ENCODE assay signal across 16 cellular contexts in the genomic region with DNA sequence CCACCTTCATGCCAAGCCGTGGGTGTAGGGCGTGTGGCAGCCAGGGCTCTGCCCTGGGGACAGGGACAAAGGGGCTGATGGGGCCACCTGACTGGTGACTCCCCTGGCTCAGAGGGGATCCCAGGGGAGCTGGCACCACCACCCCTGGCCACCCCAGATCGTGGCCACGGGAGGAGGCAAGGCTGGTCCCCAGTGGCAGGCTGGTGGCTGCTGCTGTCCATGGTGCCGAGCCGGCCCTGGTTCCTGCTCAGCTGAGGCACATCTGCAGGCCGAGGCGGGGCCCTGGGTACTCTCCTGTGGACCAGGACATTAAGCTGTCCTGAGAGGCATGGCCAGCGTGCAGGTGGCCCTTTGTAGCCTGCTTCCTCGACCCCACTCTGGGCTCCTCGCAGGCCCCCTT. TPM values are rescaled to one million over a fixed set of nuclear protein-coding genes. Genes with fewer than 3 reads are reported as not detected.
DNase-seq lines count a peak whose midpoint lies in the region; ATAC-seq and TF ChIP-seq lines count a peak whose summit lies in the region.
"Had no signal": no experiment of that assay in that cellular context is flagged by ENCODE, and none has a peak within 500 bp of the region (broad histone marks: within the 10 kb centered on the region; RNA-seq: fewer than 3 reads in every experiment).

No MANE protein-coding gene starts in this region.

- ATAC-seq in PC-3 (peak; percentile 20; the same call in 1 of the 2 replicates), gastroesophageal sphincter (no peak)
- ATAC-seq: CD8-positive, alpha-beta T cell had no signal

- no peaks in the 10 kb centered on the region for H3K4me1 ChIP-seq in PC-3 (ENCODE audit: insufficient read depth, low read length)
- H3K4me1 ChIP-seq in osteoblast (ENCODE audit: insufficient read depth, low read length): no peaks in the 10 kb centered on the region
- H3K4me1 ChIP-seq in tibial nerve: no peaks in the 10 kb centered on the region
- peaks cover 14% of the 10 kb centered on the region for H3K4me1 ChIP-seq in prostate gland (replicated peaks)
- H3K4me1 ChIP-seq in gastroesophageal sphincter: no peaks in the 10 kb centered on the region
- H3K4me1 ChIP-seq: SJSA1 had no signal

- H2AFZ ChIP-seq in PC-3 (ENCODE audit: low read length): no peak overlapping the region
- H2AFZ ChIP-seq in osteoblast (ENCODE audit: low read length): no peak overlapping the region

- H3K36me3 ChIP-seq in PC-3 (ENCODE audit: low read depth, low read length) (no peaks in the 10 kb centered on the region), osteoblast (ENCODE audit: insufficient read depth, low read length) (no peaks in the 10 kb centered on the region), tibial nerve (no peaks in the 10 kb centered on the region), prostate gland (no peaks in the 10 kb centered on the region), gastroesophageal sphincter (no peaks in the 10 kb centered on the region)
- H3K36me3 ChIP-seq: SJSA1 had no signal

- BruUV-seq in PC-3 (replicated peaks; lab: Mats Ljungman, UMichigan): no TSS peak

- no peaks in the 10 kb centered on the region for H3K9me3 ChIP-seq in PC-3 (ENCODE audit: low read length)
- H3K9me3 ChIP-seq in osteoblast (ENCODE audit: low read depth, low read length): no peaks in the 10 kb centered on the region
- H3K9me3 ChIP-seq in tibial nerve: no peaks in the 10 kb centered on the region
- no peaks in the 10 kb centered on the region for H3K9me3 ChIP-seq in prostate gland
- no peaks in the 10 kb centered on the region for H3K9me3 ChIP-seq in gastroesophageal sphincter

- POLR2A ChIA-PET in PC-3 (lab: Charles Lee; ENCODE audit: unreplicated experiment): interaction anchor here (0.6 kb wide), 1 partner anchor 1200 kb away, joined by 3 read pairs; no protein-coding TSS in a partner anchor

- TF ChIP-seq EP300 in tibial nerve (IDR thresholded peaks at IDR 0.05) (no peak), gastroesophageal sphincter (IDR thresholded peaks at IDR 0.05) (no peak)

- H3K9ac ChIP-seq in PC-3 (ENCODE audit: low read length): no peak overlapping the region

- TF ChIP-seq CTCF in PC-3 (conservative IDR thresholded peaks at IDR 0.05; ENCODE audit: low read depth, low read length): no peak
- no peak for TF ChIP-seq CTCF in osteoblast (IDR thresholded peaks at IDR 0.05; ENCODE audit: extremely low read depth, low read depth, low read length)
- TF ChIP-seq CTCF in tibial nerve (IDR thresholded peaks at IDR 0.05): no peak
- no peak for TF ChIP-seq CTCF in prostate gland (IDR thresholded peaks at IDR 0.05)
- TF ChIP-seq CTCF in gastroesophageal sphincter (IDR thresholded peaks at IDR 0.05): no peak

- H3K4me3 ChIP-seq in PC-3 (ENCODE audit: low read length) (no peak overlapping the region), osteoblast (ENCODE audit: insufficient read depth, low read length) (no peak overlapping the region), tibial nerve (no peak overlapping the region), prostate gland (no peak overlapping the region), gastroesophageal sphincter (no peak overlapping the region)
- H3K4me3 ChIP-seq: SJSA1 had no signal

- no peak for TF ChIP-seq POLR2A in tibial nerve (IDR thresholded peaks at IDR 0.05)
- no peak for TF ChIP-seq POLR2A in prostate gland (IDR thresholded peaks at IDR 0.05)
- TF ChIP-seq POLR2A in gastroesophageal sphincter (IDR thresholded peaks at IDR 0.05): no peak

- H3K27ac ChIP-seq in PC-3 (ENCODE audit: low read length) (no peak overlapping the region), osteoblast (ENCODE audit: low read depth, low read length) (no peak overlapping the region), tibial nerve (no peak overlapping the region), prostate gland (no peak overlapping the region), gastroesophageal sphincter (no peak overlapping the region)
- H3K27ac ChIP-seq: SJSA1 had no signal

- 66 to 80% methylated on average over 9 to 11 of the region's 11 CpGs for WGBS in tibial nerve, 2 donors
- WGBS in prostate gland: 82% methylated on average over 9 of the region's 11 CpGs
- WGBS in gastroesophageal sphincter (ENCODE audit: low coverage in 1 of 2), 2 donors: no CpG with 5 or more reads among the region's 11 CpGs

- H3F3A ChIP-seq in PC-3 (ENCODE audit: low read length, unreplicated experiment): no peaks in the 10 kb centered on the region

- H4K20me1 ChIP-seq in PC-3 (ENCODE audit: low read length): no peaks in the 10 kb centered on the region
- H4K20me1 ChIP-seq in osteoblast (ENCODE audit: insufficient read depth, low read length): no peaks in the 10 kb centered on the region

- CTCF ChIA-PET in PC-3 (lab: Charles Lee): no interaction called here

- H3K27me3 ChIP-seq in PC-3 (ENCODE audit: low read length) (no peaks in the 10 kb centered on the region), osteoblast (ENCODE audit: insufficient read depth, low read length) (no peaks in the 10 kb centered on the region), tibial nerve (peaks cover 0 to 3% of the 10 kb centered on the region in 2 donors), prostate gland (replicated peaks; ENCODE audit: insufficient read depth) (no peaks in the 10 kb centered on the region), gastroesophageal sphincter (peaks cover 13% of the 10 kb centered on the region)
- H3K27me3 ChIP-seq: SJSA1 had no signal

- H3K4me2 ChIP-seq in PC-3 (ENCODE audit: low read length) (no peak overlapping the region), osteoblast (ENCODE audit: insufficient read depth, low read length) (no peak overlapping the region)

- H3K9me2 ChIP-seq in PC-3 (replicated peaks; ENCODE audit: low read length): no peaks in the 10 kb centered on the region

- intact Hi-C loops in PC-3 (cut with micrococcal nuclease) (no loop called here), prostate gland (cut with DNase I) (no loop called here)

- DNase-seq in EH (ENCODE audit: low read depth): peak; percentile 21
- DNase-seq in PC-3: no peak
- peak; percentile 42 for DNase-seq in astrocyte of the hippocampus (ENCODE audit: low read depth, low spot score)
- peak; percentile 96 for DNase-seq in osteoblast (ENCODE audit: insufficient read length, low spot score, missing footprints)
- DNase-seq in tibial nerve (ENCODE audit: low spot score in 2 of 2): no peak
- no peak for DNase-seq in prostate gland (ENCODE audit: low spot score)
- DNase-seq: ACHN; CD8-positive, alpha-beta T cell; GDM1; NCI-H1930; NCI-H2171; NCI-H82; RPMI8226 had no signal

- H3K79me2 ChIP-seq in PC-3 (ENCODE audit: low read length): no peaks in the 10 kb centered on the region
- H3K79me2 ChIP-seq in osteoblast (ENCODE audit: insufficient read depth, low read length): no peaks in the 10 kb centered on the region

RNA-seq across cellular contexts. Expression of a gene that starts 6.5 kb away (rescaled TPM):
- total RNA-seq in PC-3 (2014; rRNA removed) (5.9 and 7.2 TPM in 2 replicates), osteoblast (under 0.01 TPM in 1 of 2 replicates, not detected in the other), tibial nerve (under 1 TPM; 0.21 to 0.59 (median 0.26) TPM), prostate gland (10 to 100 TPM; 29.8 to 41.0 TPM), gastroesophageal sphincter (under 1 TPM; under 0.01 to 0.72 (median 0.15) TPM)
- total RNA-seq: NCI-H460 had no signal

RNA-seq across cellular contexts. Expression of a gene that starts 43.8 kb away (rescaled TPM):
- 69.4 and 86.9 TPM in 2 replicates for total RNA-seq in PC-3 (2014; rRNA removed)
- total RNA-seq in osteoblast: 15.2 and 18.6 TPM in 2 replicates
- total RNA-seq in tibial nerve: 10 to 100 TPM; 14.2 to 50.0 (median 38.1) TPM
- 10 to 100 TPM; 27.0 to 69.5 TPM for total RNA-seq in prostate gland
- total RNA-seq in gastroesophageal sphincter: 10 to 100 TPM; 32.6 to 46.8 (median 34.0) TPM

RNA-seq across cellular contexts. Expression of a gene that starts 47.5 kb away (rescaled TPM):
- total RNA-seq in PC-3 (2014; rRNA removed) (0.84 and 1.8 TPM in 2 replicates), osteoblast (not detected in 2 replicates), tibial nerve (under 1 TPM in 1 of 4 donors, not detected in 3; 0.87 TPM), prostate gland (1 to 10 TPM in 1 of 2 donors, not detected in 1; 2.6 TPM), gastroesophageal sphincter (not detected)
- total RNA-seq: CD8-positive, alpha-beta T cell; NCI-H460; SJSA1 had no signal

Comparison
In these comparisons a context has a peak if more than half of its experiments do, and no peak if none do; other contexts are left out.
1. DNase-seq: peak in EH (single experiment), astrocyte of the hippocampus (single experiment) and osteoblast (single experiment); none in PC-3 (single experiment), tibial nerve (0 of 2) and prostate gland (single experiment).